In genomic region chr6:167579786-167580370, GRCh38 we compare ENCODE assay signal across 27 cellular contexts.
"Had no signal": no experiment of that assay in that cellular context is flagged by ENCODE, and none has a peak within 500 bp of the region (broad histone marks: within the 10 kb centered on the region; RNA-seq: fewer than 3 reads in every experiment).

No MANE protein-coding gene starts in this region.

- H3K27ac Mint-ChIP-seq: activated CD4-positive, alpha-beta T cell treated with anti-CD3 and anti-CD28 coated beads, Interleukin-2, amount 10 ng/mL, durations not matched to agents 24 days and 14 days; activated CD8-positive, alpha-beta T cell treated with anti-CD3 and anti-CD28 coated beads for 36 hours; activated naive CD8-positive, alpha-beta T cell treated with anti-CD3 and anti-CD28 coated beads, Interleukin-2, amount 50 U/mL, for 24 hours; activated T-helper 2 cell treated with anti-CD3 and anti-CD28 coated beads, Interferon-gamma antibody, Interleukin-2, Interleukin-4, amounts not matched to agents 10 μg/mL and 5 μg/mL and 100 μg/mL, durations not matched to agents 14 hours and 24 hours and 36 hours; dendritic cell treated with granulocyte-macrophage colony-stimulating factor and Interleukin-4, amounts not matched to agents 40 ng/mL and 50 ng/mL, for 4 days; neural progenitor cell; progenitor cell of endocrine pancreas; stimulated activated naive B cell treated with anti-CD40 and anti-IgM and Interleukin-4, amounts not matched to agents 10 μg/mL and 1 μg/mL and 100 μg/mL, for 72 hours had no signal

- H2AFZ ChIP-seq: neural progenitor cell had no signal

- H3K27me3 ChIP-seq: breast epithelium, heart right ventricle, neural progenitor cell, stomach, thyroid gland, upper lobe of left lung, vagina had no signal

- ATAC-seq: activated CD8-positive, alpha-beta T cell treated with anti-CD3 and anti-CD28 coated beads for 36 hours; activated naive CD8-positive, alpha-beta T cell treated with anti-CD3 and anti-CD28 coated beads, Interleukin-2, amount 50 U/mL, for 24 hours; stimulated activated naive B cell treated with anti-CD40 and anti-IgM and Interleukin-4, amounts not matched to agents 10 μg/mL and 1 μg/mL and 100 μg/mL, for 72 hours had no signal

- H3K9ac ChIP-seq: neural progenitor cell had no signal

- H3K36me3 ChIP-seq: breast epithelium, esophagus squamous epithelium, heart right ventricle, left ventricle myocardium inferior, neural progenitor cell, stomach, thyroid gland, upper lobe of left lung, vagina had no signal

- H3K27ac ChIP-seq: breast epithelium, esophagus squamous epithelium, left ventricle myocardium inferior, neural progenitor cell, stomach, thyroid gland, upper lobe of left lung, vagina had no signal

- H3K4me2 ChIP-seq: neural progenitor cell had no signal

- H3K9me3 ChIP-seq: thyroid gland had no signal

- H3K27me3 Mint-ChIP-seq: progenitor cell of endocrine pancreas had no signal

- DNase-seq: activated CD4-positive, alpha-beta T cell treated with anti-CD3 and anti-CD28 coated beads, Interleukin-2, amount 10 ng/mL, durations not matched to agents 24 days and 14 days; activated CD4-positive, CD25-positive, alpha-beta regulatory T cell treated with anti-CD3 and anti-CD28 coated beads, Interleukin-2, amount 50 U/mL, for 72 hours; activated CD8-positive, alpha-beta T cell treated with anti-CD3 and anti-CD28 coated beads for 36 hours; activated naive CD8-positive, alpha-beta T cell treated with anti-CD3 and anti-CD28 coated beads, Interleukin-2, amount 50 U/mL, for 24 hours; activated T-cell treated with anti-CD3 and anti-CD28 coated beads, Interleukin-2, amount 50 U/mL, for 48 hours; amygdala; central memory CD4-positive, alpha-beta T cell; esophagus squamous epithelium; foreskin melanocyte; heart right ventricle; islet precursor cell; left ventricle myocardium inferior; small intestine; stimulated activated CD4-positive, alpha-beta T cell treated with anti-CD3 and anti-CD28 coated beads, Interleukin-1b, Interleukin-23, amount 100 ng/mL, for 48 hours; stimulated activated CD4-positive, alpha-beta T cell treated with anti-CD3 and anti-CD28 coated beads, Interleukin-4, amount 100 ng/mL, for 4 hours; stimulated activated naive B cell treated with anti-CD40 and anti-IgM and Interleukin-4, amounts not matched to agents 10 μg/mL and 1 μg/mL and 100 μg/mL, for 72 hours; stomach; T-helper 2 cell; thyroid gland; upper lobe of left lung had no signal

- H3K4me1 ChIP-seq: breast epithelium, esophagus squamous epithelium, left ventricle myocardium inferior, stomach, thyroid gland, upper lobe of left lung had no signal

- H3K4me3 ChIP-seq: breast epithelium, esophagus squamous epithelium, heart right ventricle, left ventricle myocardium inferior, neural progenitor cell, stomach, thyroid gland, upper lobe of left lung, vagina had no signal

- H3K4me1 Mint-ChIP-seq: activated CD4-positive, alpha-beta T cell treated with anti-CD3 and anti-CD28 coated beads, Interleukin-2, amount 10 ng/mL, durations not matched to agents 24 days and 14 days; activated naive CD4-positive, alpha-beta T cell treated with anti-CD3 and anti-CD28 coated beads, Interleukin-2, amount 50 U/mL, for 24 hours; activated naive CD8-positive, alpha-beta T cell treated with anti-CD3 and anti-CD28 coated beads, Interleukin-2, amount 50 U/mL, for 24 hours; stimulated activated naive B cell treated with anti-CD40 and anti-IgM and Interleukin-4, amounts not matched to agents 10 μg/mL and 1 μg/mL and 100 μg/mL, for 72 hours had no signal

- H3K4me3 Mint-ChIP-seq: activated CD4-positive, alpha-beta T cell treated with anti-CD3 and anti-CD28 coated beads, Interleukin-2, amount 10 ng/mL, durations not matched to agents 24 days and 14 days; activated CD8-positive, alpha-beta T cell treated with anti-CD3 and anti-CD28 coated beads for 36 hours; activated naive CD4-positive, alpha-beta T cell treated with anti-CD3 and anti-CD28 coated beads, Interleukin-2, amount 50 U/mL, for 24 hours; activated naive CD8-positive, alpha-beta T cell treated with anti-CD3 and anti-CD28 coated beads, Interleukin-2, amount 50 U/mL, for 24 hours; dendritic cell treated with granulocyte-macrophage colony-stimulating factor and Interleukin-4, amounts not matched to agents 40 ng/mL and 50 ng/mL, for 4 days; neural progenitor cell; stimulated activated naive B cell treated with anti-CD40 and anti-IgM and Interleukin-4, amounts not matched to agents 10 μg/mL and 1 μg/mL and 100 μg/mL, for 72 hours had no signal
